In the genomic region with DNA sequence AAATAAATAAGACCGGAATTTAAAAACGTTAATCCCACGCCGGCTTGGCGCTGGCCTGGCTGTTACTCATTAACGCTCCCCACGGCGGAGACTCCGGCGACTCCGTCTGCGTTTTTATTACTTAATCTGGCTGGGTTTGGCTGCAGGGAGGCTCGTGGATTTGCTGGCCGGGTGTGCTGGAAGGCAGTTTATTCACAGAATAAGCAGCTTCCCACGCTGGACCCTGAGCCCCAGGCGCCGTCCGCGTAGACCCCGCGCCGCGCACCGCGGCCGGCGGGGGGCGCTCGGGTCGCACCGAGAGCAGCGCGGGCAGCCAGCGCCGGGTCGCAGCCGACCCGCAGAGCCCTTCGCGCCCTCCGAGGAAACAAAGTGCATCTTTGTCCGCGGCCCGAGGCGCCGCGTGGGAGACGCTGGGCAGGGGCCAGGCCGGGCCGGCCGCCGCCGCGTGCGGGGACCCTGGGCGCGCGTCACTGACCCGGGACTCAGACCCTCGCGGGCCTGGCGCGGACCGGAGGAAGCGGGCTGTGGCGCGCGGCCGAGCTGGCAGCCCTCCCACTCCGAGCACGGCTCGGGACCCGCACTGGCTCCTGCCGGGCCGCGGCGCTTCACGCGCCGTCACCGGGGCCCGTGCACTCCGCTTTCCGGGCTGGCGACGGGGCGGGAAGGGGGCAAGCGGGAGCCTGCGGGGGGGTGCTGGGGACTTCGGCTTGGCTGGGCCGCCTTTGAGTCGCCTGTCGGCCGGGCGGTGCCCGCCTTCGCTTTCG, we compare ENCODE assay signal across 8 cellular contexts. TPM values are rescaled to one million over a fixed set of nuclear protein-coding genes. Genes with fewer than 3 reads are reported as not detected.
A peak's percentile ranks its signal among the peaks of the same experiment; 100 is the strongest.
DNase-seq lines count a peak whose midpoint lies in the region; ATAC-seq and TF ChIP-seq lines count a peak whose summit lies in the region.

No MANE protein-coding gene starts in this region.

- TF ChIP-seq CTCF in AG09309 (IDR thresholded peaks at IDR 0.05; ENCODE audit: control insufficient read depth, insufficient read depth, low read depth, low read length, missing control alignments): peak; percentile 18
- peak; percentile 54 for TF ChIP-seq CTCF in epithelial cell of proximal tubule (conservative IDR thresholded peaks at IDR 0.05; ENCODE audit: low read depth, low read length)

- DNase-seq in AG09309 (ENCODE audit: low read depth) (no peak), NCI-H82 treated with DMSO at 0.1 percent for 48 hours (lab: John Stamatoyannopoulos, UW; ENCODE audit: unreplicated experiment) (peak; percentile 31), activated T-cell treated with anti-CD3 and anti-CD28 coated beads for 48 hours (ENCODE audit: low read depth) (peak; percentile 78), epithelial cell of proximal tubule (ENCODE audit: low read depth) (no peak), mucosa of gallbladder (ENCODE audit: low spot score) (peak; percentile 43)
- DNase-seq in stimulated activated CD8-positive, alpha-beta memory T cell treated with anti-CD3 and anti-CD28 coated beads, Interleukin-4, amount 100 ng/mL, for 24 hours (ENCODE audit: low read depth): peak; percentile 58

- H3K4me3 ChIP-seq in AG09309 (ENCODE audit: control insufficient read depth, low read depth, low read length) (peak overlapping the region; percentile 65), epithelial cell of proximal tubule (ENCODE audit: low read depth, low read length) (peak overlapping the region; percentile 73)

- ATAC-seq in GM18519 (IDR thresholded peaks at IDR 0.05; ENCODE audit: low FRiP score, unreplicated experiment): peak; percentile 29
- ATAC-seq in HG03039 (IDR thresholded peaks at IDR 0.05; ENCODE audit: unreplicated experiment): peak; percentile 43

RNA-seq across cellular contexts. Expression of a gene that starts 0.6 kb away (rescaled TPM):
- total RNA-seq in epithelial cell of proximal tubule: 2.5 and 2.8 TPM in 2 replicates
- 21.1 TPM for total RNA-seq in mucosa of gallbladder

RNA-seq across cellular contexts. Expression of a gene that starts 28.2 kb away (rescaled TPM):
- total RNA-seq in epithelial cell of proximal tubule (267 and 296 TPM in 2 replicates), mucosa of gallbladder (126 TPM)

RNA-seq across cellular contexts. Expression of a gene that starts 41.3 kb away (rescaled TPM):
- total RNA-seq in epithelial cell of proximal tubule (17.1 and 28.9 TPM in 2 replicates), mucosa of gallbladder (15.8 TPM)

Comparison
In these comparisons a context has a peak if more than half of its experiments do, and no peak if none do; other contexts are left out.
1. DNase-seq: peak in NCI-H82 treated with DMSO at 0.1 percent for 48 hours (single experiment), activated T-cell treated with anti-CD3 and anti-CD28 coated beads for 48 hours (single experiment), mucosa of gallbladder (single experiment) and stimulated activated CD8-positive, alpha-beta memory T cell treated with anti-CD3 and anti-CD28 coated beads, Interleukin-4, amount 100 ng/mL, for 24 hours (single experiment); none in AG09309 (single experiment) and epithelial cell of proximal tubule (single experiment).